In the genomic region with DNA sequence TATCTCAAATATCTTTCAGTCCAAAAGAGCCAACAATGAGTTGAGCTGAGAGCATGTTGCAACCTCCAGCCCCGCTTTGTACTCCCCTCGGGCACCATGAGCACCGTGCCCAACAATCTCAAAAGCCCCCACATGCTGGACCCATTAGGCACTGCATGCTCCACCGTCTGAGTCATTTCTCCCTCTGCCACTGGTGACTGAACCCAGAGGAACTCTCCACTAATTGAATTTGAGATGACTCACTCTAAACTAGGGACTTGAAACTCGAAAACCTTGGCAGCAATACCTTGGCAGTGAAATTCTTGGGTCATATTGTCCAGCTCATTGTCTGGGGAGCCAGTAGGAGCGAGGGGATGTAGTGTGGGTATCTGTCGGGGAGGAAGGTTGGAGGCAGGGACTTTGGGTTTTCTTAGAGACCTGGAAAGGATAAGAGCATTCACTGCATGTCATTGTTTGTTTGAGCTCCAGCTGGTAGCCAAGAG, we compare ENCODE assay signal across 8 cellular contexts. TPM values are rescaled to one million over a fixed set of nuclear protein-coding genes. Genes with fewer than 3 reads are reported as not detected.
DNase-seq lines count a peak whose midpoint lies in the region; ATAC-seq and TF ChIP-seq lines count a peak whose summit lies in the region.

No MANE protein-coding gene starts in this region.

- no peaks in the 10 kb centered on the region for H3K9me2 ChIP-seq in PC-9 (ENCODE audit: insufficient read depth)

- peak overlapping the region; percentile 60 for H3K4me2 ChIP-seq in PC-9
- H3K4me2 ChIP-seq in skeletal muscle satellite cell (ENCODE audit: low read length) = peak overlapping the region; percentile 46

- no peak overlapping the region for H3K9ac ChIP-seq in skeletal muscle satellite cell (ENCODE audit: low read depth, low read length)

- no peaks in the 10 kb centered on the region for H4K20me1 ChIP-seq in PC-9 (ENCODE audit: insufficient read depth)

- intact Hi-C loops in PC-9 (cut with micrococcal nuclease; ENCODE audit: unreplicated experiment) = loop anchor here (2.0 to 10.0 kb wide), 4 partner anchors 234 to 1407 kb away; a partner anchor contains a TSS

- peaks cover 48% of the 10 kb centered on the region for H3F3A ChIP-seq in PC-9 (ENCODE audit: insufficient read depth, low read depth)

- ATAC-seq in GM18867 (IDR thresholded peaks at IDR 0.05; ENCODE audit: unreplicated experiment) = peak; percentile 47

- BruUV-seq in PC-9 (replicated peaks; lab: Mats Ljungman, UMichigan) = no TSS peak

- no peaks in the 10 kb centered on the region for H3K79me2 ChIP-seq in PC-9 (ENCODE audit: low read depth)

- H3K27me3 ChIP-seq in PC-9 (ENCODE audit: insufficient read depth, low read depth) (no peaks in the 10 kb centered on the region), skeletal muscle satellite cell (ENCODE audit: control insufficient read depth, insufficient read depth, low read length) (no peaks in the 10 kb centered on the region), HAP-1 (ENCODE audit: low read depth) (peaks cover 2% of the 10 kb centered on the region), WERI-Rb-1 (ENCODE audit: insufficient read depth, low read depth, severe bottlenecking) (peaks cover 59% of the 10 kb centered on the region)

- H2AFZ ChIP-seq in PC-9 = no peak overlapping the region

- peaks cover 10% of the 10 kb centered on the region; the same call in 1 of the 2 replicates for H3K9me3 ChIP-seq in PC-9 (ENCODE audit: insufficient read depth, low read depth)
- no peaks in the 10 kb centered on the region for H3K9me3 ChIP-seq in skeletal muscle satellite cell (replicated peaks; ENCODE audit: low read length)
- no peaks in the 10 kb centered on the region for H3K9me3 ChIP-seq in HAP-1
- H3K9me3 ChIP-seq in WERI-Rb-1 (ENCODE audit: severe bottlenecking) = no peaks in the 10 kb centered on the region

- POLR2A ChIA-PET in PC-9 (lab: Charles Lee; ENCODE audit: unreplicated experiment) = interaction anchor here (0.6 to 1.1 kb wide), 4 partner anchors 56 to 1026 kb away, joined by 3 to 5 read pairs (median 3); no protein-coding TSS in a partner anchor

- H3K36me3 ChIP-seq in PC-9 (ENCODE audit: low read depth) (no peaks in the 10 kb centered on the region), skeletal muscle satellite cell (ENCODE audit: insufficient read depth, low read length) (no peaks in the 10 kb centered on the region), HAP-1 (replicated peaks) (no peaks in the 10 kb centered on the region), WERI-Rb-1 (no peaks in the 10 kb centered on the region)

- CTCF ChIA-PET in PC-9 (lab: Charles Lee) = no interaction called here

- TF ChIP-seq CTCF in PC-9 (conservative IDR thresholded peaks at IDR 0.05) = no peak
- TF ChIP-seq CTCF in fibroblast of pulmonary artery (IDR thresholded peaks at IDR 0.05; ENCODE audit: low read length, missing control alignments) = no peak
- no peak for TF ChIP-seq CTCF in WERI-Rb-1 (IDR thresholded peaks at IDR 0.05; ENCODE audit: low read depth, low read length)

- H3K27ac ChIP-seq in PC-9 (peak overlapping the region; percentile 98), WERI-Rb-1 (no peak overlapping the region)

- H3K4me1 ChIP-seq in PC-9 (replicated peaks; ENCODE audit: insufficient read depth) (peaks cover 66% of the 10 kb centered on the region), skeletal muscle satellite cell (ENCODE audit: control insufficient read depth, insufficient read depth, low read length) (peaks cover 43% of the 10 kb centered on the region), HAP-1 (no peaks in the 10 kb centered on the region)

- in situ Hi-C loops in HAP-1 (cut with MboI; ENCODE audit: low sequenced_read_pairs) = no loop called here

- DNase-seq in PC-9 = peak; percentile 86 to 98
- DNase-seq in fibroblast of pulmonary artery (ENCODE audit: low read depth) = peak; percentile 95
- DNase-seq in HAP-1 (ENCODE audit: low spot score in 2 of 2) = no peak
- no peak for DNase-seq in WERI-Rb-1
- DNase-seq in inferior parietal cortex (ENCODE audit: extremely low spot score) = no peak
- DNase-seq in NCI-H2227 (lab: John Stamatoyannopoulos, UW; ENCODE audit: unreplicated experiment) = no peak

- no peak overlapping the region for H3K4me3 ChIP-seq in PC-9
- no peak overlapping the region for H3K4me3 ChIP-seq in fibroblast of pulmonary artery (replicated peaks; ENCODE audit: low read depth, low read length)
- H3K4me3 ChIP-seq in skeletal muscle satellite cell (ENCODE audit: low read length) = no peak overlapping the region
- no peak overlapping the region for H3K4me3 ChIP-seq in HAP-1
- no peak overlapping the region for H3K4me3 ChIP-seq in WERI-Rb-1 (ENCODE audit: low read depth, low read length)

RNA-seq across cellular contexts. Expression of a gene that starts 49.9 kb away (rescaled TPM):
- total RNA-seq in PC-9 (2021) = not detected in 2 replicates
- total RNA-seq in skeletal muscle satellite cell (2012; rRNA removed) = 0.25 and 1.1 TPM in 2 replicates

Comparison
In these comparisons a context has a peak if more than half of its experiments do, and no peak if none do; other contexts are left out.
1. DNase-seq: peak in PC-9 (2 of 2) and fibroblast of pulmonary artery (single experiment); none in HAP-1 (0 of 2), WERI-Rb-1 (single experiment), inferior parietal cortex (single experiment) and NCI-H2227 (single experiment).